ENCODE assay signal across 13 cellular contexts in the genomic region with DNA sequence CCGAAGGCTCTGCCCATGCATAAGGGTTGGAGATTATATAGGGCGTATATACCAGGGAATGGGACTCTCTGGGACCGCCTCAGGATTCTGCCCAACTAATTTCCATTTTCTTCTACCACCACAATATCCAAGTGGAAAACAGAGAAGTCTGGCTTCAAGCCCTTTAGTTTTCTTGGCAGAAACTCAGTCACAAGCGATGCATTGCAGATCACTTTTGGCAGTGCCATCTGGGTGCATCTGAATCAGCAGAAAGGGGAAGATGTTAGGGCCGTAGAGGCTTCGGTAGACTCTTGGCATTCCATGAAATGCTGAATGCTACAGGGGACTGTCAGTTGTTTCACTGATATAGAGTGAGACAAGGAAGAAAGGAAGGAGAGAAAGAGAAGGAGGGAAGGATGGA.
DNase-seq lines count a peak whose midpoint lies in the region.
"Had no signal": no experiment of that assay in that cellular context is flagged by ENCODE, and none has a peak within 500 bp of the region (broad histone marks: within the 10 kb centered on the region; RNA-seq: fewer than 3 reads in every experiment).

No MANE protein-coding gene starts in this region.

- H3K27ac Mint-ChIP-seq in immature natural killer cell: no peak overlapping the region
- H3K27ac Mint-ChIP-seq: CD4-positive, alpha-beta memory T cell; HFFc6 had no signal

- in situ Hi-C loops in G401 (cut with HindIII; ENCODE audit: low sequenced_read_pairs): no loop called here

- H3K27me3 Mint-ChIP-seq in immature natural killer cell (ENCODE audit: low read depth in 3 of 3): no peaks in the 10 kb centered on the region
- H3K27me3 Mint-ChIP-seq: CD4-positive, alpha-beta memory T cell had no signal

- no peak overlapping the region for H3K4me3 Mint-ChIP-seq in immature natural killer cell
- H3K4me3 Mint-ChIP-seq: CD4-positive, alpha-beta memory T cell; HFFc6 had no signal

- peaks cover 0 to 4% (median under 1%) of the 10 kb centered on the region in 6 donors for H3K9me3 Mint-ChIP-seq in immature natural killer cell
- H3K9me3 Mint-ChIP-seq: HFFc6 had no signal

- peak; percentile 77 for DNase-seq in G401 (ENCODE audit: low spot score)
- DNase-seq in cerebellum (ENCODE audit: low spot score): peak; percentile 26
- peak; percentile 15 for DNase-seq in medulla oblongata (ENCODE audit: extremely low spot score)
- DNase-seq in superior temporal gyrus (ENCODE audit: extremely low spot score): peak; percentile 22
- DNase-seq in iPS-NIHi11 (ENCODE audit: low spot score): no peak
- DNase-seq in immature natural killer cell: no peak
- no peak for DNase-seq in activated gamma-delta T cell treated with Interleukin-2 at 50 U/mL for 16 hours
- DNase-seq: BE2C; CD4-positive, alpha-beta memory T cell; DND-41; GF-D8; HCEC 1CT; HFFc6 had no signal

- no peaks in the 10 kb centered on the region for H3K4me1 Mint-ChIP-seq in immature natural killer cell

- H3K36me3 Mint-ChIP-seq in immature natural killer cell: no peaks in the 10 kb centered on the region
- H3K36me3 Mint-ChIP-seq: CD4-positive, alpha-beta memory T cell had no signal

Comparison
In these comparisons a context has a peak if more than half of its experiments do, and no peak if none do; other contexts are left out.
1. DNase-seq: peak in G401 (single experiment), cerebellum (single experiment), medulla oblongata (single experiment) and superior temporal gyrus (single experiment); none in iPS-NIHi11 (single experiment), immature natural killer cell (0 of 3) and activated gamma-delta T cell treated with Interleukin-2 at 50 U/mL for 16 hours (single experiment).